In the genomic region with DNA sequence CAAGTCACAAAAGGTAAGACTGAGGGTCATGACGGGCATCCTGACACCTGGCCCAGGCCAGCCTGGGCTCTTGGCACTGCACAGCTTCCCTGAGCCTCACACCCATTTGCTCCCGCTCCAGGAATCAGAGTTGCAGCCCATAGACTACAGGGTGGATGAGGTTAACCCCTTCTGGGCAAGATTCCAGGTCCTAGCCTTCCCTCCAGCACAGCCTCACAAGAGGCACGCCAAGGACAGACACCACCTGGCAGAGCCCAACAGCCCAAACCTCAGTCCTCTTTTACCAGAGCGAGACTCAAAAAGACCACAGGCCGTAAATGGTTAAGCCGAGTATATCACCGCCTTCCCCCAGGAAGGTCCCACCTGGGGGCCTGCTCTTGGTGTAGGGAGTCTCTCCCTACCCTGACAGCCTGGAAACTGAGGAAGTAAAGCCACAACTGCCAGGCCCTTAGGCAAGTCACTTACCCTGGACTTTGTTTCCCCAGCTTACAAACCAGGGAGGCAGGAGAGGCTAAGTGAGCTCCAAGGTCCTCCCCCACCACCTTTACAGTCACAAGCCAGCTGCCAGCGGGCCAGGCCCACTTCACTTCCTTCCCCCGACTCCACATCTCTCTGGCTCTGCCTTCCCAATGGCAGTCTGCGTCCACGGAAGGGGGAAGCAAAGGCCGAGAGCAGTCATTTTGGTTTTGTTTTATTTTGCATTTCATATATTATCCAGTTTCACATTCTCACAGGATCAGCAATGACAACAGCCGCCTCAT, we compare ENCODE assay signal across 15 cellular contexts. TPM values are rescaled to one million over a fixed set of nuclear protein-coding genes. Genes with fewer than 3 reads are reported as not detected.
DNase-seq lines count a peak whose midpoint lies in the region; ATAC-seq, FAIRE-seq and TF ChIP-seq lines count a peak whose summit lies in the region.
"Had no signal": no experiment of that assay in that cellular context is flagged by ENCODE, and none has a peak within 500 bp of the region (broad histone marks: within the 10 kb centered on the region; RNA-seq: fewer than 3 reads in every experiment).

No MANE protein-coding gene starts in this region.

- H3K4me3 ChIP-seq in BE2C (ENCODE audit: low read depth, low read length): no peak overlapping the region
- peak overlapping the region; percentile 37 for H3K4me3 ChIP-seq in SJCRH30
- no peak overlapping the region for H3K4me3 ChIP-seq in pancreas
- H3K4me3 ChIP-seq: GM23248, psoas muscle had no signal

- FAIRE-seq in pancreas (lab: Jason Lieb, UNC): no peak

- H3K27ac Mint-ChIP-seq in progenitor cell of endocrine pancreas: peak overlapping the region; percentile 8
- no peak overlapping the region for H3K27ac Mint-ChIP-seq in activated T-helper 17 cell treated with anti-CD3 and anti-CD28 coated beads, Interleukin-2, amount 50 U/mL, for 72 hours
- H3K27ac Mint-ChIP-seq: activated CD4-positive, alpha-beta memory T cell treated with anti-CD3 and anti-CD28 coated beads for 36 hours; activated T-helper 2 cell treated with anti-CD3 and anti-CD28 coated beads, Interferon-gamma antibody, Interleukin-2, Interleukin-4, amounts not matched to agents 10 μg/mL and 5 μg/mL and 100 μg/mL, durations not matched to agents 14 hours and 24 hours and 36 hours; IgD-negative memory B cell had no signal

- H3K9me3 ChIP-seq in BE2C (no peaks in the 10 kb centered on the region), SJCRH30 (replicated peaks) (no peaks in the 10 kb centered on the region), pancreas (no peaks in the 10 kb centered on the region)
- H3K9me3 ChIP-seq: psoas muscle had no signal

- H3K27me3 ChIP-seq in BE2C (no peaks in the 10 kb centered on the region), SJCRH30 (no peaks in the 10 kb centered on the region), pancreas (no peaks in the 10 kb centered on the region)

- DNase-seq in BE2C (peak; percentile 38), SJCRH30 (peak; percentile 64 to 77), left ventricle myocardium superior (peak; percentile 50), progenitor cell of endocrine pancreas (ENCODE audit: low spot score, unreplicated experiment) (no peak), Ammon's horn (ENCODE audit: low spot score) (no peak), pancreas (no peak)
- DNase-seq in activated T-cell treated with anti-CD3 and anti-CD28 coated beads, Interleukin-2, amount 50 U/mL, for 4 hours: no peak
- DNase-seq: activated CD4-positive, alpha-beta memory T cell treated with anti-CD3 and anti-CD28 coated beads for 36 hours; GM23248; NCI-H1092; NCI-H2227 treated with DMSO at 0.1 percent for 48 hours had no signal

- no peak for TF ChIP-seq CTCF in BE2C (IDR thresholded peaks at IDR 0.05; ENCODE audit: low read depth, low read length)
- no peak for TF ChIP-seq CTCF in progenitor cell of endocrine pancreas (IDR thresholded peaks at IDR 0.05; ENCODE audit: unreplicated experiment)
- TF ChIP-seq CTCF in pancreas (IDR thresholded peaks at IDR 0.05): no peak

- H3K9me3 Mint-ChIP-seq in progenitor cell of endocrine pancreas (ENCODE audit: low read depth): no peaks in the 10 kb centered on the region
- no peaks in the 10 kb centered on the region for H3K9me3 Mint-ChIP-seq in activated T-helper 17 cell treated with anti-CD3 and anti-CD28 coated beads, Interleukin-2, amount 50 U/mL, for 72 hours
- no peaks in the 10 kb centered on the region for H3K9me3 Mint-ChIP-seq in activated T-cell treated with anti-CD3 and anti-CD28 coated beads, Interleukin-2, amount 50 U/mL, for 4 hours
- H3K9me3 Mint-ChIP-seq: activated CD4-positive, alpha-beta memory T cell treated with anti-CD3 and anti-CD28 coated beads for 36 hours; activated T-helper 2 cell treated with anti-CD3 and anti-CD28 coated beads, Interferon-gamma antibody, Interleukin-2, Interleukin-4, amounts not matched to agents 10 μg/mL and 5 μg/mL and 100 μg/mL, durations not matched to agents 14 hours and 24 hours and 36 hours; IgD-negative memory B cell had no signal

- ATAC-seq in left ventricle myocardium superior (peak; percentile 32), pancreas (no peak)
- no peak for ATAC-seq in activated T-helper 17 cell treated with anti-CD3 and anti-CD28 coated beads, Interleukin-2, amount 50 U/mL, for 72 hours (replicated peaks)
- no peak for ATAC-seq in activated T-cell treated with anti-CD3 and anti-CD28 coated beads, Interleukin-2, amount 50 U/mL, for 4 hours

- no peaks in the 10 kb centered on the region for H3K27me3 Mint-ChIP-seq in progenitor cell of endocrine pancreas
- H3K27me3 Mint-ChIP-seq in activated T-helper 17 cell treated with anti-CD3 and anti-CD28 coated beads, Interleukin-2, amount 50 U/mL, for 72 hours: no peaks in the 10 kb centered on the region
- no peaks in the 10 kb centered on the region for H3K27me3 Mint-ChIP-seq in activated T-cell treated with anti-CD3 and anti-CD28 coated beads, Interleukin-2, amount 50 U/mL, for 4 hours (ENCODE audit: low read depth)
- H3K27me3 Mint-ChIP-seq: activated CD4-positive, alpha-beta memory T cell treated with anti-CD3 and anti-CD28 coated beads for 36 hours; IgD-negative memory B cell had no signal

- H3K4me1 Mint-ChIP-seq in progenitor cell of endocrine pancreas (ENCODE audit: low read depth): no peaks in the 10 kb centered on the region
- H3K4me1 Mint-ChIP-seq in activated T-helper 17 cell treated with anti-CD3 and anti-CD28 coated beads, Interleukin-2, amount 50 U/mL, for 72 hours: no peaks in the 10 kb centered on the region
- H3K4me1 Mint-ChIP-seq in activated T-cell treated with anti-CD3 and anti-CD28 coated beads, Interleukin-2, amount 50 U/mL, for 4 hours (ENCODE audit: low read depth): no peaks in the 10 kb centered on the region

- no peak overlapping the region for H3K4me3 Mint-ChIP-seq in progenitor cell of endocrine pancreas (ENCODE audit: low read depth)
- no peak overlapping the region for H3K4me3 Mint-ChIP-seq in activated T-helper 17 cell treated with anti-CD3 and anti-CD28 coated beads, Interleukin-2, amount 50 U/mL, for 72 hours
- H3K4me3 Mint-ChIP-seq in activated T-cell treated with anti-CD3 and anti-CD28 coated beads, Interleukin-2, amount 50 U/mL, for 4 hours: no peak overlapping the region
- H3K4me3 Mint-ChIP-seq: activated CD4-positive, alpha-beta memory T cell treated with anti-CD3 and anti-CD28 coated beads for 36 hours; IgD-negative memory B cell had no signal

- H3K4me1 ChIP-seq in BE2C (0 out of 2 replicates have a peak, but pooled peaks cover 7% of the 10 kb centered on the region), SJCRH30 (peaks cover 12% of the 10 kb centered on the region; the same call in 1 of the 2 replicates), pancreas (no peaks in the 10 kb centered on the region)
- H3K4me1 ChIP-seq: psoas muscle had no signal

- H3K36me3 Mint-ChIP-seq in progenitor cell of endocrine pancreas (ENCODE audit: insufficient read depth): peaks cover 2% of the 10 kb centered on the region
- no peaks in the 10 kb centered on the region for H3K36me3 Mint-ChIP-seq in activated T-helper 17 cell treated with anti-CD3 and anti-CD28 coated beads, Interleukin-2, amount 50 U/mL, for 72 hours (ENCODE audit: low read depth)
- H3K36me3 Mint-ChIP-seq in activated T-cell treated with anti-CD3 and anti-CD28 coated beads, Interleukin-2, amount 50 U/mL, for 4 hours (ENCODE audit: insufficient read depth): no peaks in the 10 kb centered on the region
- H3K36me3 Mint-ChIP-seq: activated CD4-positive, alpha-beta memory T cell treated with anti-CD3 and anti-CD28 coated beads for 36 hours had no signal

- H3K27ac ChIP-seq in SJCRH30 (no peak overlapping the region), pancreas (no peak overlapping the region)
- H3K27ac ChIP-seq: GM23248, psoas muscle had no signal

- H3K36me3 ChIP-seq in BE2C (no peaks in the 10 kb centered on the region), SJCRH30 (no peaks in the 10 kb centered on the region), pancreas (no peaks in the 10 kb centered on the region)

- WGBS in pancreas, 2 donors: 81 to 82% methylated on average over 13 of the region's 13 CpGs

- intact Hi-C loops in left ventricle myocardium superior (cut with micrococcal nuclease) (loop anchor here (10.0 kb wide), 1 partner anchor 165 kb away; no protein-coding TSS in a partner anchor), pancreas (cut with DNase I) (loop anchor here in 1 of 3 donors (10.0 kb wide), 1 partner anchor 175 kb away; the partner anchor contains the start of gene ANKDD1A)

RNA-seq across cellular contexts. Expression of gene RBPMS2, which starts 36.0 kb away (rescaled TPM):
- 1.0 TPM for polyA plus RNA-seq in BE2C (2012; ENCODE audit: insufficient read depth, insufficient read length, low read depth)
- 0.06 and 0.08 TPM in 2 replicates for total RNA-seq in SJCRH30 (2014; rRNA removed; shearing (Covaris generic))
- total RNA-seq in left ventricle myocardium superior: 213 TPM
- total RNA-seq in progenitor cell of endocrine pancreas: 37.5 and 39.8 TPM in 2 replicates
- not detected for total RNA-seq in activated T-helper 17 cell treated with anti-CD3 and anti-CD28 coated beads, Interleukin-2, amount 50 U/mL, for 72 hours
- under 1 TPM in 2 of 3 donors, not detected in 1; 0.10 to 0.22 TPM for total RNA-seq in activated T-cell treated with anti-CD3 and anti-CD28 coated beads, Interleukin-2, amount 50 U/mL, for 4 hours
- 1 to 10 TPM in 3 of 6 donors, under 1 TPM in 3; 0.52 to 1.9 (median 0.92) TPM for total RNA-seq in pancreas
- 1 to 10 TPM; 1.8 to 2.3 TPM for polyA plus RNA-seq in pancreas
- total RNA-seq: GM23248 had no signal

Comparison
In these comparisons a context has a peak if more than half of its experiments do, and no peak if none do; other contexts are left out.
1. DNase-seq: peak in BE2C (single experiment), SJCRH30 (2 of 2) and left ventricle myocardium superior (single experiment); none in progenitor cell of endocrine pancreas (single experiment), activated T-cell treated with anti-CD3 and anti-CD28 coated beads, Interleukin-2, amount 50 U/mL, for 4 hours (single experiment), Ammon's horn (single experiment) and pancreas (0 of 6).
2. RNA of gene RBPMS2, which starts 36.0 kb away (total RNA-seq): 213 TPM in left ventricle myocardium superior (single experiment) and 37.5 to 39.8 TPM in progenitor cell of endocrine pancreas; 0.52 to 1.9 TPM in pancreas, 0.10 to 0.22 TPM in activated T-cell treated with anti-CD3 and anti-CD28 coated beads, Interleukin-2, amount 50 U/mL, for 4 hours, 0.06 to 0.08 TPM in SJCRH30 and not detected in activated T-helper 17 cell treated with anti-CD3 and anti-CD28 coated beads, Interleukin-2, amount 50 U/mL, for 72 hours; every median in the first group is over 10 times any median in the second.